14 cellular contexts compared by ENCODE assay signal in the genomic region with DNA sequence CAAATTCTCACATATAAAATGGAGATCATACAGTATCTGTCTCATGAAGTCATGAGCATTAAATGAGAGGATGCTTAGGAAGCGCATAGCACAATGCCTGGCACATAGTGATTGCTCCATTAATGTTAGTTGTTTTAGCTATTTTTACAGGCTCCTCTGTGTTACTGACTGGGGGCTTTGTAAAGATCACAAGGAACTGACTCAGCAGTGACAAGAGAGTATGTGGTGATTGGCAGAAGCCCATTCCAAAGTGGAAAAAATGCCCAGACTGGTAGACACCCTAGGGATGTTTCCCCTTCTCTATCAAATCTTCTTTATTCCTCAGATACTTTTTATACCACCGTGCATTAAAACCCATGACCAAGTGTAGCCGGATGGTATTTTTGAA. TPM values are rescaled to one million over a fixed set of nuclear protein-coding genes. Genes with fewer than 3 reads are reported as not detected.
DNase-seq lines count a peak whose midpoint lies in the region; ATAC-seq, FAIRE-seq and TF ChIP-seq lines count a peak whose summit lies in the region.
"Had no signal": no experiment of that assay in that cellular context is flagged by ENCODE, and none has a peak within 500 bp of the region (broad histone marks: within the 10 kb centered on the region; RNA-seq: fewer than 3 reads in every experiment).

No MANE protein-coding gene starts in this region.

- no peak for TF ChIP-seq POLR2A in HepG2 (IDR thresholded peaks at IDR 0.05; ENCODE audit: insufficient read depth in 1 of 2, low read depth in 2 of 2, low read length in 2 of 2)
- no peak for TF ChIP-seq POLR2A in right lobe of liver (IDR thresholded peaks at IDR 0.05)
- TF ChIP-seq POLR2A in endothelial cell of umbilical vein (IDR thresholded peaks at IDR 0.05; ENCODE audit: low read depth, low read length), result no peak

- H3K27me3 Mint-ChIP-seq in immature natural killer cell (ENCODE audit: low read depth in 3 of 3), result peaks cover 0 to 5% (median 3%) of the 10 kb centered on the region in 3 donors

- H4K20me1 ChIP-seq in HepG2 (ENCODE audit: insufficient read depth, low read length), result no peaks in the 10 kb centered on the region
- H4K20me1 ChIP-seq in endothelial cell of umbilical vein (replicated peaks; ENCODE audit: control insufficient read depth, extremely low read depth, insufficient read depth, low read length), result no peaks in the 10 kb centered on the region
- no peaks in the 10 kb centered on the region for H4K20me1 ChIP-seq in osteoblast (ENCODE audit: insufficient read depth, low read length)

- no peaks in the 10 kb centered on the region for H3K27me3 ChIP-seq in HepG2 (ENCODE audit: control insufficient read depth in 1 of 2, insufficient read depth in 2 of 2, low read length in 2 of 2)
- no peaks in the 10 kb centered on the region for H3K27me3 ChIP-seq in right lobe of liver
- no peaks in the 10 kb centered on the region for H3K27me3 ChIP-seq in endothelial cell of umbilical vein (ENCODE audit: control insufficient read depth in 2 of 2, insufficient read depth in 2 of 2, low read length in 2 of 2)
- no peaks in the 10 kb centered on the region for H3K27me3 ChIP-seq in osteoblast (ENCODE audit: insufficient read depth, low read length)
- H3K27me3 ChIP-seq in aorta (ENCODE audit: control insufficient read depth in 1 of 2, insufficient read depth in 2 of 2, low read length in 1 of 2), result no peaks in the 10 kb centered on the region
- H3K27me3 ChIP-seq in SJCRH30, result no peaks in the 10 kb centered on the region

- no peak for ATAC-seq in HepG2
- no peak for ATAC-seq in right lobe of liver
- ATAC-seq in aorta (ENCODE audit: low FRiP score), result peak; percentile 20
- ATAC-seq in GM21528 (IDR thresholded peaks at IDR 0.05; ENCODE audit: low FRiP score, unreplicated experiment), result no peak

- dilution Hi-C loops in endothelial cell of umbilical vein (cut with MboI; ENCODE audit: extremely low pct_ligation_motif_present, low sequenced_read_pairs), result no loop called here

- H3K27ac ChIP-seq in HepG2 (ENCODE audit: extremely low read length, insufficient read depth, low read length) (peak overlapping the region; percentile 100), right lobe of liver (peak overlapping the region in 1 of 3 donors; percentile 24), endothelial cell of umbilical vein (ENCODE audit: insufficient read depth, low read depth, low read length) (peak overlapping the region; percentile 81), osteoblast (ENCODE audit: low read depth, low read length) (peak overlapping the region; percentile 97), aorta (ENCODE audit: low read depth in 1 of 2, low read length in 2 of 2) (peak overlapping the region; percentile 15 to 80), SJCRH30 (no peak overlapping the region)
- H3K27ac ChIP-seq: VCaP had no signal

- H3K4me3 Mint-ChIP-seq in immature natural killer cell, result no peak overlapping the region

- 95% methylated on average over 3 of the region's 3 CpGs for WGBS in HepG2 (ENCODE audit: low lambda C conversion rate)
- 80% methylated on average over 1 of the region's 3 CpGs for WGBS in right lobe of liver (ENCODE audit: insufficient coverage, low coverage, low lambda C conversion rate, missing lambda C conversion rate)
- 73 to 77% methylated on average over 3 of the region's 3 CpGs for WGBS in aorta, 2 donors

- H3K4me3 ChIP-seq in HepG2 (replicated peaks in 1 of 3; ENCODE audit: insufficient read depth in 1 of 3, low read depth in 2 of 3, low read length in 3 of 3) (peak overlapping the region in 1 of 3 experiments; percentile 24; a peak in 1 of 6 replicates), right lobe of liver (no peak overlapping the region), endothelial cell of umbilical vein (replicated peaks in 1 of 3; ENCODE audit: insufficient read depth in 1 of 3, low read depth in 1 of 3, low read length in 3 of 3) (no peak overlapping the region), osteoblast (ENCODE audit: insufficient read depth, low read length) (no peak overlapping the region), aorta (ENCODE audit: low read length in 2 of 2) (no peak overlapping the region), SJCRH30 (no peak overlapping the region)

- BruUV-seq in HepG2 (replicated peaks; lab: Mats Ljungman, UMichigan) (no TSS peak), endothelial cell of umbilical vein (replicated peaks; lab: Mats Ljungman, UMichigan) (no TSS peak)

- intact Hi-C loops in HepG2 (cut with micrococcal nuclease; ENCODE audit: unreplicated experiment), result loop anchor here (1.0 to 2.0 kb wide), 4 partner anchors 20 to 54 kb away; no protein-coding TSS in a partner anchor
- intact Hi-C loops in right lobe of liver (cut with DNase I), result no loop called here
- intact Hi-C loops in endothelial cell of umbilical vein (cut with micrococcal nuclease), result loop anchor here (1.0 kb wide), 3 partner anchors 34 to 54 kb away; a partner anchor contains a TSS
- intact Hi-C loops in aorta (cut with DNase I), result loop anchor here in 1 of 2 donors (10.0 kb wide), 1 partner anchor 790 kb away; a partner anchor contains a TSS

- no peak for TF ChIP-seq RAD21 in HepG2 (CRISPR knock-in tag; IDR thresholded peaks at IDR 0.05)

- POLR2A ChIA-PET in HepG2 (lab: Yijun Ruan, JAX), result interaction anchor here (1.3 to 4.8 kb wide), 7 partner anchors 8 to 146 kb away, joined by 4 to 189 read pairs (median 17); a partner anchor contains a TSS
- POLR2A ChIA-PET in endothelial cell of umbilical vein (lab: Charles Lee), result no interaction called here

- no peak for DNase-seq in HepG2 (ENCODE audit: low spot score)
- no peak for DNase-seq in right lobe of liver
- no peak for DNase-seq in endothelial cell of umbilical vein (ENCODE audit: low read depth, low spot score)
- no peak for DNase-seq in osteoblast (ENCODE audit: insufficient read length, low spot score, missing footprints)
- no peak for DNase-seq in aorta
- DNase-seq in SJCRH30, result no peak
- DNase-seq in immature natural killer cell, result no peak
- DNase-seq: activated naive CD4-positive, alpha-beta T cell; H7; small intestine had no signal

- no peaks in the 10 kb centered on the region for H3K36me3 Mint-ChIP-seq in immature natural killer cell

- CTCF ChIA-PET in HepG2 (lab: Yijun Ruan, JAX; ENCODE audit: low intra/inter-chr PET ratio, low total read pairs), result no interaction called here
- CTCF ChIA-PET in endothelial cell of umbilical vein (lab: Charles Lee), result interaction anchor here (0.8 to 1.3 kb wide), 3 partner anchors 34 to 140 kb away, joined by 4 read pairs; a partner anchor contains a TSS

- H3K9me1 ChIP-seq in endothelial cell of umbilical vein (replicated peaks; ENCODE audit: control insufficient read depth, extremely low read depth, insufficient read depth, low read length), result no peaks in the 10 kb centered on the region

- H3K9me3 Mint-ChIP-seq in immature natural killer cell, result no peaks in the 10 kb centered on the region

- no peak for TF ChIP-seq CTCF in HepG2 (CRISPR knock-in tag; IDR thresholded peaks at IDR 0.05)
- no peak for TF ChIP-seq CTCF in right lobe of liver (IDR thresholded peaks at IDR 0.05)
- TF ChIP-seq CTCF in endothelial cell of umbilical vein (IDR thresholded peaks at IDR 0.05; ENCODE audit: extremely low read depth in 1 of 2, insufficient read depth in 1 of 2, low read depth in 1 of 2, low read length in 2 of 2), result no peak
- TF ChIP-seq CTCF in osteoblast (IDR thresholded peaks at IDR 0.05; ENCODE audit: extremely low read depth, low read depth, low read length), result no peak

- H3K4me2 ChIP-seq in HepG2 (ENCODE audit: low read depth, low read length) (peak overlapping the region; percentile 100; the same call in 1 of the 2 replicates), endothelial cell of umbilical vein (ENCODE audit: insufficient read depth, low read length) (peak overlapping the region; percentile 15), osteoblast (ENCODE audit: insufficient read depth, low read length) (peak overlapping the region; percentile 43)

- H3K79me2 ChIP-seq in HepG2 (ENCODE audit: insufficient read depth, low read length), result no peaks in the 10 kb centered on the region
- H3K79me2 ChIP-seq in endothelial cell of umbilical vein (ENCODE audit: control insufficient read depth, insufficient read depth, low read length), result no peaks in the 10 kb centered on the region
- no peaks in the 10 kb centered on the region for H3K79me2 ChIP-seq in osteoblast (ENCODE audit: insufficient read depth, low read length)

- TF ChIP-seq EP300 in HepG2 (IDR thresholded peaks at IDR 0.05; ENCODE audit: low read depth in 2 of 2, low read length in 2 of 2) (no peak), HepG2 (CRISPR knock-in tag; IDR thresholded peaks at IDR 0.05; ENCODE audit: borderline replicate concordance) (no peak)

- no peaks in the 10 kb centered on the region for H3K4me1 Mint-ChIP-seq in immature natural killer cell

- H3K9me3 ChIP-seq in HepG2 (ENCODE audit: low read length) (no peaks in the 10 kb centered on the region), right lobe of liver (no peaks in the 10 kb centered on the region), endothelial cell of umbilical vein (replicated peaks; ENCODE audit: control insufficient read depth, insufficient read depth, low read length) (no peaks in the 10 kb centered on the region), osteoblast (ENCODE audit: low read depth, low read length) (no peaks in the 10 kb centered on the region), aorta (ENCODE audit: control insufficient read depth, low read length) (no peaks in the 10 kb centered on the region), SJCRH30 (replicated peaks) (no peaks in the 10 kb centered on the region)

- peak overlapping the region; percentile 62 for H3K9ac ChIP-seq in HepG2 (ENCODE audit: insufficient read depth, low read depth, low read length)
- peak overlapping the region; percentile 65 for H3K9ac ChIP-seq in endothelial cell of umbilical vein (replicated peaks; ENCODE audit: extremely low read depth, insufficient read depth, low read length)

- no peak for FAIRE-seq in HepG2 (lab: Jason Lieb, UNC)
- FAIRE-seq in endothelial cell of umbilical vein (lab: Jason Lieb, UNC), result peak; percentile 73
- FAIRE-seq: endometrium, small intestine had no signal

- H3K4me1 ChIP-seq in HepG2 (ENCODE audit: insufficient read depth, low read length) (peaks cover 63% of the 10 kb centered on the region), right lobe of liver (peaks cover 0 to 19% (median 0%) of the 10 kb centered on the region in 4 donors), endothelial cell of umbilical vein (ENCODE audit: control insufficient read depth, extremely low read depth, insufficient read depth, low read length) (peaks cover 36% of the 10 kb centered on the region), osteoblast (ENCODE audit: insufficient read depth, low read length) (peaks cover 42% of the 10 kb centered on the region), aorta (ENCODE audit: control insufficient read depth in 1 of 2, insufficient read depth in 2 of 2, low read length in 2 of 2) (peaks cover 0 to 10% of the 10 kb centered on the region in 2 donors), SJCRH30 (no peaks in the 10 kb centered on the region)

- H3K36me3 ChIP-seq in HepG2 (replicated peaks in 1 of 2; ENCODE audit: control insufficient read depth in 1 of 2, insufficient read depth in 2 of 2, low read length in 2 of 2) (no peaks in the 10 kb centered on the region), right lobe of liver (peaks cover 0 to 1% (median 0%) of the 10 kb centered on the region in 4 donors), endothelial cell of umbilical vein (ENCODE audit: control insufficient read depth in 2 of 2, extremely low read depth in 1 of 2, insufficient read depth in 2 of 2, low read length in 2 of 2) (no peaks in the 10 kb centered on the region), osteoblast (ENCODE audit: insufficient read depth, low read length) (no peaks in the 10 kb centered on the region), aorta (ENCODE audit: control insufficient read depth in 1 of 2, insufficient read depth in 2 of 2, low read length in 1 of 2) (no peaks in the 10 kb centered on the region), SJCRH30 (no peaks in the 10 kb centered on the region)

- H2AFZ ChIP-seq in HepG2 (ENCODE audit: low read length), result no peak overlapping the region
- no peak overlapping the region for H2AFZ ChIP-seq in endothelial cell of umbilical vein (ENCODE audit: low read depth, low read length)
- H2AFZ ChIP-seq in osteoblast (ENCODE audit: low read length), result no peak overlapping the region

- in situ Hi-C loops in HepG2 (cut with HindIII; ENCODE audit: extremely low pct_ligation_motif_present, low pct_unique_long_range_greater_than_20kb), result no loop called here

- no peak overlapping the region for H3K27ac Mint-ChIP-seq in immature natural killer cell

RNA-seq across cellular contexts. Expression of a gene that starts 33.5 kb away (rescaled TPM):
- total RNA-seq in HepG2 (2016; rRNA removed; fragmentation: Illumina TruSeq; extraction: Trizol), result 0.53 and 0.67 TPM in 2 replicates
- total RNA-seq in HepG2 (2016; cell fraction: cytosol; rRNA removed; fragmentation: Illumina TruSeq; extraction: Trizol; ENCODE audit: low read depth), result 0.26 and 0.61 TPM in 2 replicates
- total RNA-seq in HepG2 (2016; cell fraction: insoluble cytoplasmic fraction; rRNA removed; fragmentation: Illumina TruSeq; extraction: Trizol), result 0.61 and 0.63 TPM in 2 replicates
- total RNA-seq in HepG2 (2016; cell fraction: membrane; rRNA removed; fragmentation: Illumina TruSeq; extraction: Trizol), result 0.90 and 0.93 TPM in 2 replicates
- total RNA-seq in HepG2 (2016; cell fraction: nucleus; rRNA removed; fragmentation: Illumina TruSeq; extraction: Trizol), result 0.72 and 1.0 TPM in 2 replicates
- polyA plus RNA-seq in HepG2 (2011; rRNA removed), result 6.3 and 9.7 TPM in 2 replicates
- polyA plus RNA-seq in HepG2 (2011; cell fraction: cytosol; rRNA removed), result 4.9 and 6.0 TPM in 2 replicates
- 24.1 and 26.3 TPM in 2 replicates for polyA plus RNA-seq in HepG2 (2011; cell fraction: nucleus; rRNA removed)
- 10.3 and 13.7 TPM in 2 replicates for polyA plus RNA-seq in HepG2 (2012)
- polyA plus RNA-seq in HepG2 (2016; cell fraction: cytosol; fragmentation: Illumina TruSeq; extraction: Trizol; ENCODE audit: low read depth), result 0.49 and 0.66 TPM in 2 replicates
- 0.87 and 1.1 TPM in 2 replicates for polyA plus RNA-seq in HepG2 (2016; cell fraction: insoluble cytoplasmic fraction; fragmentation: Illumina TruSeq; extraction: Trizol; ENCODE audit: low read depth)
- polyA plus RNA-seq in HepG2 (2016; cell fraction: membrane; fragmentation: Illumina TruSeq; extraction: Trizol; ENCODE audit: low read depth), result 1.1 and 1.4 TPM in 2 replicates
- polyA plus RNA-seq in HepG2 (2016; cell fraction: nucleus; fragmentation: Illumina TruSeq; extraction: Trizol; ENCODE audit: insufficient read depth, low read depth), result 1.6 and 2.5 TPM in 2 replicates
- polyA minus RNA-seq in HepG2 (2011; rRNA and poly(A)+ RNA removed; ENCODE audit: low replicate concordance), result 3.1 and 22.0 TPM in 2 replicates
- polyA minus RNA-seq in HepG2 (2011; cell fraction: cytosol; rRNA and poly(A)+ RNA removed), result 2.4 and 4.0 TPM in 2 replicates
- polyA minus RNA-seq in HepG2 (2011; cell fraction: nucleus; rRNA and poly(A)+ RNA removed), result 15.7 and 24.0 TPM in 2 replicates
- 100 to 1,000 TPM in 4 of 6 experiments, 10 to 100 TPM in 2; 85.8 to 180 (median 125) TPM for total RNA-seq in right lobe of liver
- 25.7 and 42.1 TPM in 2 replicates for total RNA-seq in endothelial cell of umbilical vein
- 14.9 and 16.7 TPM in 2 replicates for polyA plus RNA-seq in endothelial cell of umbilical vein
- 18.4 and 19.1 TPM in 2 replicates for polyA plus RNA-seq in endothelial cell of umbilical vein (2011; cell fraction: cytosol; rRNA removed)
- polyA plus RNA-seq in endothelial cell of umbilical vein (2011; cell fraction: nucleus; rRNA removed), result 50.3 and 58.4 TPM in 2 replicates
- polyA plus RNA-seq in endothelial cell of umbilical vein (2012), result 26.0 and 29.4 TPM in 2 replicates
- 33.8 and 34.6 TPM in 2 replicates for polyA minus RNA-seq in endothelial cell of umbilical vein
- 0.31 TPM for polyA minus RNA-seq in endothelial cell of umbilical vein (2011; cell fraction: cytosol; rRNA and poly(A)+ RNA removed)
- 29.8 and 34.3 TPM in 2 replicates for polyA minus RNA-seq in endothelial cell of umbilical vein (2011; cell fraction: nucleus; rRNA and poly(A)+ RNA removed)
- 5.8 and 7.4 TPM in 2 replicates for total RNA-seq in osteoblast
- 10 to 100 TPM; 44.4 to 46.0 TPM for total RNA-seq in aorta
- polyA plus RNA-seq in aorta, result 10 to 100 TPM; 15.8 to 33.1 TPM
- 0.10 and 0.33 TPM in 2 replicates for total RNA-seq in SJCRH30 (2014; rRNA removed; shearing (Covaris generic))
- polyA plus RNA-seq in immature natural killer cell, result under 1 TPM in 2 of 3 donors, not detected in 1; 0.21 to 0.30 TPM
- total RNA-seq: activated CD8-positive, alpha-beta memory T cell treated with anti-CD3 and anti-CD28 coated beads for 36 hours had no signal

Comparison
In these comparisons a context has a peak if more than half of its experiments do, and no peak if none do; other contexts are left out.
1. intact Hi-C loops: an anchor here in HepG2 (1.0 to 2.0 kb wide) and endothelial cell of umbilical vein (1.0 kb wide); none called in right lobe of liver.
2. H3K4me2 ChIP-seq: peak in every context shown above with its lines; median percentile 100 in HepG2; 43 in osteoblast; 15 in endothelial cell of umbilical vein.